Comparison of ENCODE assay signal across 8 cellular contexts in the genomic region with DNA sequence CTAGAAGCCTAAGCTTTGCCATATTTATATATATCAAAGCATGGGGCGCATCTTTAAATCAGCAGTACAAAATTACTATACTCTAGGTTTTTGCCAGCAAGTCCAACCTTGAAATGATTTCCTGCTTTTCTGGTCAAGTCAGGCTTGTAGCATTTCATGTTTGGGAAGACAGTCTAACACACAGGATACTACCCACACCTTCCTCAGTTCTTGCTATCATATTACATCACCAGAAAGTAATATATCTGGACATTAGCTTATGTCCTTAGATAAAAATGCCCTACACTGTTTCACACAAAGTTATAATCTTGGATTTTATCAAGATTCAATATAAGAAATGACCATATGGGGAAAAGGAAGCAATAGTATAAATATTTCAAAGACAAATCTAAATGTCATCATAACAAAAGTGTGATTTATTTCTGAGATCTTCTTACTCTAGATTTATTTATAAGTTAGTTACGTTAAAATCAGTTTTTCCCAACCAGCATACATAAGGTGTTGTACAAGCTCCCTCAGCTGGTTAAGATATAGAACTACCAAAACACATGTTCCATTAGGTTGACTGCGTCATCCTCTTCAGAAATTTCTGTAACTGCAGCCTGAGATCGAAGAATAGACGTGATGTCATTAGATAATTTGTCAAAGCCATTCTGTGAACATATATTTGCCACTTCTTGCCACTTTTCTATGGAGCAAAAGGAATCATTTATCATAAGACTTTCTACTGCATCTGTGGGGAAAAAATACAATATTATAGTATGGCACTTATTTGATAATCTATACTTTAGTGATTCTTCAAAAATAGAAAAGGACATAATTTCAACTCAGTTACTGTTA. TPM values are rescaled to one million over a fixed set of nuclear protein-coding genes. Genes with fewer than 3 reads are reported as not detected.
A peak's percentile ranks its signal among the peaks of the same experiment; 100 is the strongest.
DNase-seq lines count a peak whose midpoint lies in the region; ATAC-seq and TF ChIP-seq lines count a peak whose summit lies in the region.

No MANE protein-coding gene starts in this region.

- peaks cover 8% of the 10 kb centered on the region for H3K4me1 ChIP-seq in OCI-LY3 (ENCODE audit: low read length)
- no peaks in the 10 kb centered on the region for H3K4me1 ChIP-seq in colonic mucosa

- H3K27me3 ChIP-seq in OCI-LY3 (ENCODE audit: low read depth, low read length) (no peaks in the 10 kb centered on the region), colonic mucosa (no peaks in the 10 kb centered on the region)

- no peak overlapping the region for H3K4me3 Mint-ChIP-seq in activated CD8-positive, alpha-beta memory T cell treated with anti-CD3 and anti-CD28 coated beads, Interleukin-2, amount 10 ng/mL, durations not matched to agents 7 days and 5 days

- no peaks in the 10 kb centered on the region for H3K9me3 ChIP-seq in OCI-LY3 (ENCODE audit: insufficient read depth, low read length)
- no peaks in the 10 kb centered on the region for H3K9me3 ChIP-seq in colonic mucosa

- H3K27ac ChIP-seq in OCI-LY3 (ENCODE audit: low read length) (no peak overlapping the region), colonic mucosa (no peak overlapping the region)

- peak; percentile 76 for ATAC-seq in HG03565 (IDR thresholded peaks at IDR 0.05; ENCODE audit: unreplicated experiment)
- ATAC-seq in activated CD8-positive, alpha-beta memory T cell treated with anti-CD3 and anti-CD28 coated beads, Interleukin-2, amount 10 ng/mL, durations not matched to agents 7 days and 5 days: no peak

- H3K4me3 ChIP-seq in GM12875 (ENCODE audit: low read depth, low read length): no peak overlapping the region
- peak overlapping the region; percentile 40 for H3K4me3 ChIP-seq in OCI-LY3 (ENCODE audit: low read length)
- no peak overlapping the region for H3K4me3 ChIP-seq in colonic mucosa

- intact Hi-C loops in colonic mucosa (cut with DNase I): loop anchor here (5.0 kb wide), 2 partner anchors 262 to 273 kb away; no protein-coding TSS in a partner anchor

- H2AFZ ChIP-seq in OCI-LY3 (ENCODE audit: low read depth, low read length): peak overlapping the region; percentile 43

- peak; percentile 28; the same call in 1 of the 2 replicates for TF ChIP-seq CTCF in GM12875 (IDR thresholded peaks at IDR 0.05; ENCODE audit: borderline replicate concordance, insufficient read depth, low read depth, low read length)
- peak; percentile 84 for TF ChIP-seq CTCF in OCI-LY3 (IDR thresholded peaks at IDR 0.05; ENCODE audit: low read depth, low read length)
- peak; percentile 49 for TF ChIP-seq CTCF in colonic mucosa (IDR thresholded peaks at IDR 0.05)

- H3K36me3 ChIP-seq in OCI-LY3 (replicated peaks; ENCODE audit: low read depth, low read length) (no peaks in the 10 kb centered on the region), colonic mucosa (no peaks in the 10 kb centered on the region)

- H4K20me1 ChIP-seq in OCI-LY3 (ENCODE audit: insufficient read depth, low read length): no peaks in the 10 kb centered on the region

- H3K79me2 ChIP-seq in OCI-LY3 (ENCODE audit: low read length): no peaks in the 10 kb centered on the region

- H3K36me3 Mint-ChIP-seq in activated CD8-positive, alpha-beta memory T cell treated with anti-CD3 and anti-CD28 coated beads, Interleukin-2, amount 10 ng/mL, durations not matched to agents 7 days and 5 days: no peaks in the 10 kb centered on the region

- no peaks in the 10 kb centered on the region for H3K27me3 Mint-ChIP-seq in activated CD8-positive, alpha-beta memory T cell treated with anti-CD3 and anti-CD28 coated beads, Interleukin-2, amount 10 ng/mL, durations not matched to agents 7 days and 5 days

- peak overlapping the region; percentile 68 for H3K4me2 ChIP-seq in OCI-LY3 (ENCODE audit: low read length)

- no peaks in the 10 kb centered on the region for H3K4me1 Mint-ChIP-seq in activated CD8-positive, alpha-beta memory T cell treated with anti-CD3 and anti-CD28 coated beads, Interleukin-2, amount 10 ng/mL, durations not matched to agents 7 days and 5 days

- H3K9ac ChIP-seq in OCI-LY3 (ENCODE audit: low read length): no peak overlapping the region
- H3K9ac ChIP-seq in colonic mucosa (ENCODE audit: low read depth in 2 of 2, low read length in 2 of 2): no peak overlapping the region

- CTCF ChIA-PET in activated CD8-positive, alpha-beta memory T cell treated with anti-CD3 and anti-CD28 coated beads, Interleukin-2, amount 10 ng/mL, durations not matched to agents 7 days and 5 days (lab: Charles Lee): interaction anchor here (0.8 to 1.9 kb wide), 6 partner anchors 9 to 471 kb away, joined by 3 to 5 read pairs (median 4); no protein-coding TSS in a partner anchor

- no peaks in the 10 kb centered on the region for H3K9me3 Mint-ChIP-seq in activated CD8-positive, alpha-beta memory T cell treated with anti-CD3 and anti-CD28 coated beads, Interleukin-2, amount 10 ng/mL, durations not matched to agents 7 days and 5 days (ENCODE audit: low read depth)

- peak; percentile 81 for DNase-seq in AG08395 (ENCODE audit: low spot score)
- no peak for DNase-seq in colonic mucosa
- peak; percentile 67 for DNase-seq in medulla oblongata (ENCODE audit: extremely low spot score)
- no peak for DNase-seq in NCI-H226
- no peak for DNase-seq in activated CD8-positive, alpha-beta memory T cell treated with anti-CD3 and anti-CD28 coated beads, Interleukin-2, amount 10 ng/mL, durations not matched to agents 7 days and 5 days

- no peak overlapping the region for H3K27ac Mint-ChIP-seq in activated CD8-positive, alpha-beta memory T cell treated with anti-CD3 and anti-CD28 coated beads, Interleukin-2, amount 10 ng/mL, durations not matched to agents 7 days and 5 days

RNA-seq across cellular contexts. Expression of gene CLHC1, which starts 56.6 kb away (rescaled TPM):
- 1 to 10 TPM; 8.1 to 8.9 TPM for total RNA-seq in colonic mucosa
- total RNA-seq in activated CD8-positive, alpha-beta memory T cell treated with anti-CD3 and anti-CD28 coated beads, Interleukin-2, amount 10 ng/mL, durations not matched to agents 7 days and 5 days: 10 to 100 TPM; 11.5 to 15.1 TPM

RNA-seq across cellular contexts. Expression of gene RPS27A, which starts 57.0 kb away (rescaled TPM):
- 100 to 1,000 TPM; 756 to 773 TPM for total RNA-seq in colonic mucosa
- 100 to 1,000 TPM; 733 to 818 TPM for total RNA-seq in activated CD8-positive, alpha-beta memory T cell treated with anti-CD3 and anti-CD28 coated beads, Interleukin-2, amount 10 ng/mL, durations not matched to agents 7 days and 5 days

Comparison
In these comparisons a context has a peak if more than half of its experiments do, and no peak if none do; other contexts are left out.
1. DNase-seq: peak in AG08395 (single experiment) and medulla oblongata (single experiment); none in colonic mucosa (single experiment), NCI-H226 (single experiment) and activated CD8-positive, alpha-beta memory T cell treated with anti-CD3 and anti-CD28 coated beads, Interleukin-2, amount 10 ng/mL, durations not matched to agents 7 days and 5 days (single experiment).
2. CTCF ChIP-seq: peak in every context shown above with its lines; median percentile 84 in OCI-LY3; 49 in colonic mucosa; 28 in GM12875.